7 cellular contexts compared by ENCODE assay signal in genomic region chr17:5110816-5111215, GRCh38. TPM values are rescaled to one million over a fixed set of nuclear protein-coding genes. Genes with fewer than 3 reads are reported as not detected.
DNase-seq lines count a peak whose midpoint lies in the region; TF ChIP-seq lines count a peak whose summit lies in the region.

No MANE protein-coding gene starts in this region.

- H3K79me2 ChIP-seq in SU-DHL-6 (ENCODE audit: insufficient read depth, low read length) (peaks cover 35% of the 10 kb centered on the region), smooth muscle cell (ENCODE audit: low read depth) (peaks cover 7% of the 10 kb centered on the region)

- H3K27me3 ChIP-seq in SU-DHL-6 (ENCODE audit: low read length) (no peaks in the 10 kb centered on the region), smooth muscle cell (ENCODE audit: low read depth) (no peaks in the 10 kb centered on the region)

- H3K4me2 ChIP-seq in SU-DHL-6 (ENCODE audit: low read depth, low read length, poor library complexity, severe bottlenecking), result peak overlapping the region; percentile 75
- H3K4me2 ChIP-seq in smooth muscle cell, result peak overlapping the region; percentile 94

- H3K9me2 ChIP-seq in SU-DHL-6 (replicated peaks; ENCODE audit: insufficient read depth, low read length), result no peaks in the 10 kb centered on the region

- H3K9me3 ChIP-seq in SU-DHL-6 (ENCODE audit: insufficient read depth, low read length) (no peaks in the 10 kb centered on the region), smooth muscle cell (replicated peaks; ENCODE audit: low read depth) (no peaks in the 10 kb centered on the region)

- H4K20me1 ChIP-seq in SU-DHL-6 (ENCODE audit: low read depth, low read length), result no peaks in the 10 kb centered on the region
- H4K20me1 ChIP-seq in smooth muscle cell (ENCODE audit: low read depth), result no peaks in the 10 kb centered on the region

- H2AFZ ChIP-seq in SU-DHL-6 (ENCODE audit: low read depth, low read length, severe bottlenecking), result peak overlapping the region; percentile 70
- H2AFZ ChIP-seq in smooth muscle cell (ENCODE audit: low read depth), result peak overlapping the region; percentile 84

- peak overlapping the region; percentile 86 for H3K9ac ChIP-seq in SU-DHL-6 (ENCODE audit: low read length)
- H3K9ac ChIP-seq in smooth muscle cell (ENCODE audit: low read depth), result no peak overlapping the region

- DNase-seq in HFF-Myc (ENCODE audit: extremely low read depth, low read depth), result no peak
- DNase-seq in foreskin fibroblast, result no peak
- no peak for DNase-seq in smooth muscle cell (lab: John Stamatoyannopoulos, UW; ENCODE audit: unreplicated experiment)
- DNase-seq in SKM-1 treated with dmso at 0.1 percent for 144 hours (lab: John Stamatoyannopoulos, UW; ENCODE audit: unreplicated experiment), result no peak
- DNase-seq in OCI-M2 (lab: John Stamatoyannopoulos, UW; ENCODE audit: unreplicated experiment), result no peak
- DNase-seq in SW 1271 (lab: John Stamatoyannopoulos, UW), result no peak

- 34% methylated on average over 8 of the region's 8 CpGs for WGBS in smooth muscle cell (ENCODE audit: low lambda C conversion rate)

- peaks cover 11% of the 10 kb centered on the region; the same call in 1 of the 2 replicates for H3F3A ChIP-seq in SU-DHL-6 (ENCODE audit: insufficient read depth)
- H3F3A ChIP-seq in smooth muscle cell (ENCODE audit: low read depth), result peaks cover 11% of the 10 kb centered on the region

- no peak for TF ChIP-seq CTCF in HFF-Myc (IDR thresholded peaks at IDR 0.05; ENCODE audit: low read depth, low read length, missing control alignments)
- TF ChIP-seq CTCF in SU-DHL-6 (IDR thresholded peaks at IDR 0.05; ENCODE audit: insufficient read depth, low read length, poor library complexity, severe bottlenecking), result no peak
- TF ChIP-seq CTCF in foreskin fibroblast (IDR thresholded peaks at IDR 0.05; ENCODE audit: low read depth, low read length), result no peak
- no peak for TF ChIP-seq CTCF in smooth muscle cell (IDR thresholded peaks at IDR 0.05; ENCODE audit: borderline replicate concordance, insufficient read depth, poor library complexity, severe bottlenecking)

- H3K36me3 ChIP-seq in SU-DHL-6 (ENCODE audit: low read length), result peaks cover 21% of the 10 kb centered on the region
- peaks cover 20% of the 10 kb centered on the region for H3K36me3 ChIP-seq in smooth muscle cell (ENCODE audit: low read depth)

- peaks cover 3% of the 10 kb centered on the region for H3K4me1 ChIP-seq in smooth muscle cell (ENCODE audit: low read depth)

- peak overlapping the region; percentile 73 for H3K4me3 ChIP-seq in HFF-Myc (replicated peaks; ENCODE audit: low read depth, low read length)
- peak overlapping the region; percentile 94 for H3K4me3 ChIP-seq in SU-DHL-6 (ENCODE audit: insufficient read depth, low read length, poor library complexity, severe bottlenecking)
- H3K4me3 ChIP-seq in foreskin fibroblast (ENCODE audit: low read depth in 1 of 2, low read length in 2 of 2), result peak overlapping the region; percentile 81 to 85
- H3K4me3 ChIP-seq in smooth muscle cell, result peak overlapping the region; percentile 67

- H3K27ac ChIP-seq in SU-DHL-6 (ENCODE audit: low read depth, low read length) (peak overlapping the region; percentile 62), smooth muscle cell (ENCODE audit: low read depth) (no peak overlapping the region)

RNA-seq across cellular contexts. Expression of gene ZNF232, which starts 0.9 kb away (rescaled TPM):
- 11.2 and 12.5 TPM in 2 replicates for total RNA-seq in smooth muscle cell
- polyA plus RNA-seq in smooth muscle cell, result 12.8 and 13.0 TPM in 2 replicates

RNA-seq across cellular contexts. Expression of gene USP6, which starts 5.0 kb away (rescaled TPM):
- 0.09 TPM in 1 of 2 replicates, not detected in the other for total RNA-seq in smooth muscle cell
- polyA plus RNA-seq in smooth muscle cell, result 0.08 and 0.09 TPM in 2 replicates

RNA-seq across cellular contexts. Expression of gene ZFP3, which starts 32.5 kb away (rescaled TPM):
- 0.22 and 0.27 TPM in 2 replicates for total RNA-seq in smooth muscle cell
- 0.13 and 0.56 TPM in 2 replicates for polyA plus RNA-seq in smooth muscle cell
